21 cellular contexts compared by ENCODE assay signal in the genomic region with DNA sequence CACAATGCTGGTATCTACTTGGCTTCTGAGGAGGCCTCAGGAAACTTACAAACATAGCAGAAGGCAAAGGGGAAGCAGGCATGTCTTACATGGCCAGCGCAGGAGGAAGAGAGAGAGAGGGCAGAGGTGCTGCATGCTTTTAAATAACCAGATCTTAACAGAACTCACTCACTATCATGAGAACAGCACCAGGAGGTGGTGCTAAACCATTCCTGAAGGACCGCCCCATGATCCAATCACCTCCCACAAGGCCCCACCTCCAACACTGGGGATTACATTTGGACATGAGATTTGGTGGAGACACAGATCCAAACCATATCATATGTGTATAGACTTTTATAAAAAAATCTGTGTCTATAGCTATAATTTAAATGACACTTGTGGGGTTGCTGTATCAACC. TPM values are rescaled to one million over a fixed set of nuclear protein-coding genes. Genes with fewer than 3 reads are reported as not detected.
"Had no signal": no experiment of that assay in that cellular context is flagged by ENCODE, and none has a peak within 500 bp of the region (broad histone marks: within the 10 kb centered on the region; RNA-seq: fewer than 3 reads in every experiment).

No MANE protein-coding gene starts in this region.

- H3K9me3 ChIP-seq: gastrocnemius medialis, pancreas, testis had no signal

- FAIRE-seq: pancreas had no signal

- H3K27me3 ChIP-seq: cardiac muscle cell, dorsolateral prefrontal cortex, gastrocnemius medialis, heart right ventricle, pancreas, sigmoid colon, testis had no signal

- H3K27ac ChIP-seq: cardiac muscle cell, dorsolateral prefrontal cortex, epithelial cell of prostate, gastrocnemius medialis, heart right ventricle, pancreas, sigmoid colon, testis had no signal

- H3K36me3 ChIP-seq: cardiac muscle cell, gastrocnemius medialis, heart right ventricle, pancreas, sigmoid colon had no signal

- H3K4me3 Mint-ChIP-seq: activated B cell treated with CpG ODN at 0.5 μM for 24 hours; activated CD4-positive, alpha-beta memory T cell treated with anti-CD3 and anti-CD28 coated beads for 36 hours; activated naive CD8-positive, alpha-beta T cell; activated T-helper 1 cell treated with anti-CD3 and anti-CD28 coated beads, Interleukin-12 subunit alpha, Interleukin-12 subunit beta, Interleukin-2, Interleukin-4 antibody, amounts not matched to agents 30 ng/mL and 10 ng/mL and 1 ng/mL, durations not matched to agents 14 hours and 24 hours and 36 hours; immature natural killer cell; natural killer cell; stimulated activated memory B cell treated with anti-CD40 and anti-IgM and Interleukin-4, amounts not matched to agents 10 μg/mL and 1 μg/mL and 100 μg/mL, for 72 hours; type B pancreatic cell had no signal

- H3K36me3 Mint-ChIP-seq: activated CD4-positive, alpha-beta memory T cell treated with anti-CD3 and anti-CD28 coated beads for 36 hours; immature natural killer cell; natural killer cell; stimulated activated memory B cell treated with anti-CD40 and anti-IgM and Interleukin-4, amounts not matched to agents 10 μg/mL and 1 μg/mL and 100 μg/mL, for 72 hours; type B pancreatic cell had no signal

- H3K9me3 Mint-ChIP-seq: activated T-helper 1 cell treated with anti-CD3 and anti-CD28 coated beads, Interleukin-12 subunit alpha, Interleukin-12 subunit beta, Interleukin-2, Interleukin-4 antibody, amounts not matched to agents 30 ng/mL and 10 ng/mL and 1 ng/mL, durations not matched to agents 14 hours and 24 hours and 36 hours had no signal

- H3K4me3 ChIP-seq: cardiac muscle cell, dorsolateral prefrontal cortex, gastrocnemius medialis, heart right ventricle, pancreas, sigmoid colon, testis had no signal

- H3K4me1 ChIP-seq: gastrocnemius medialis, heart right ventricle, pancreas, sigmoid colon, testis had no signal

- H3K27ac Mint-ChIP-seq: activated B cell treated with CpG ODN at 0.5 μM for 24 hours; activated CD4-positive, alpha-beta memory T cell treated with anti-CD3 and anti-CD28 coated beads for 36 hours; activated naive CD8-positive, alpha-beta T cell; activated T-helper 1 cell treated with anti-CD3 and anti-CD28 coated beads, Interleukin-12 subunit alpha, Interleukin-12 subunit beta, Interleukin-2, Interleukin-4 antibody, amounts not matched to agents 30 ng/mL and 10 ng/mL and 1 ng/mL, durations not matched to agents 14 hours and 24 hours and 36 hours; immature natural killer cell; natural killer cell; stimulated activated memory B cell treated with anti-CD40 and anti-IgM and Interleukin-4, amounts not matched to agents 10 μg/mL and 1 μg/mL and 100 μg/mL, for 72 hours; type B pancreatic cell had no signal

- DNase-seq: activated B cell treated with CpG ODN at 0.5 μM for 24 hours; activated CD4-positive, alpha-beta memory T cell treated with anti-CD3 and anti-CD28 coated beads for 36 hours; activated CD4-positive, alpha-beta T cell treated with anti-CD3 and anti-CD28 coated beads for 4 hours; activated T-cell treated with anti-CD3 and anti-CD28 coated beads for 4 hours; dorsolateral prefrontal cortex; gastrocnemius medialis; heart right ventricle; immature natural killer cell; kidney glomerular epithelial cell; natural killer cell; pancreas; sigmoid colon; stimulated activated CD4-positive, alpha-beta T cell treated with anti-CD3 and anti-CD28 coated beads, Interleukin-4, amount 100 ng/mL, for 4 hours; testis had no signal

- H3K27me3 Mint-ChIP-seq: type B pancreatic cell had no signal

- H3K4me1 Mint-ChIP-seq: activated B cell treated with CpG ODN at 0.5 μM for 24 hours; immature natural killer cell; natural killer cell; stimulated activated memory B cell treated with anti-CD40 and anti-IgM and Interleukin-4, amounts not matched to agents 10 μg/mL and 1 μg/mL and 100 μg/mL, for 72 hours had no signal

- ATAC-seq: gastrocnemius medialis; heart right ventricle; natural killer cell; pancreas; stimulated activated memory B cell treated with anti-CD40 and anti-IgM and Interleukin-4, amounts not matched to agents 10 μg/mL and 1 μg/mL and 100 μg/mL, for 72 hours had no signal

RNA-seq across cellular contexts. Expression of a gene that starts 48.6 kb away (rescaled TPM):
- total RNA-seq: activated B cell treated with CpG ODN at 0.5 μM for 24 hours, gastrocnemius medialis, mesenteric fat pad, natural killer cell, sigmoid colon had no signal
- polyA plus RNA-seq: immature natural killer cell had no signal
